ENCODE assay signal across 33 cellular contexts in genomic region chr5:56766926-56767325, GRCh38.
"Had no signal": no experiment of that assay in that cellular context is flagged by ENCODE, and none has a peak within 500 bp of the region (broad histone marks: within the 10 kb centered on the region; RNA-seq: fewer than 3 reads in every experiment).

No MANE protein-coding gene starts in this region.

- H3K27me3 ChIP-seq: ascending aorta, body of pancreas, breast epithelium had no signal

- H3K36me3 ChIP-seq: ascending aorta, breast epithelium had no signal

- H3K27ac ChIP-seq: ascending aorta, body of pancreas, breast epithelium, PC-9, RWPE1, VCaP had no signal

- DNase-seq: activated CD4-positive, alpha-beta T cell treated with anti-CD3 and anti-CD28 coated beads for 1 hour; activated CD4-positive, alpha-beta T cell treated with anti-CD3 and anti-CD28 coated beads for 48 hours; activated CD4-positive, CD25-positive, alpha-beta regulatory T cell; activated CD8-positive, alpha-beta T cell treated with anti-CD3 and anti-CD28 coated beads for 36 hours; activated gamma-delta T cell; activated naive CD4-positive, alpha-beta T cell treated with Interleukin-2 at 50 U/mL for 16 hours; activated naive CD8-positive, alpha-beta T cell treated with anti-CD3 and anti-CD28 coated beads, Interleukin-2, amount 10 ng/mL, durations not matched to agents 7 days and 5 days; activated T-cell treated with anti-CD3 and anti-CD28 coated beads, Interleukin-2, amount 50 U/mL, for 1 hour; amygdala; body of pancreas; cerebellar nuclear complex; MM.1S; MV-4-11; NCI-H1092; NCI-H1436 treated with DMSO at 0.1 percent for 48 hours; NCI-H1694 treated with DMSO at 0.1 percent for 48 hours; NCI-H2029; NCI-H345; NCI-H510A; NCI-H526; NCI-H748 treated with DMSO at 0.1 percent for 48 hours; NK-92 treated with Interleukin-12 subunit alpha and Interleukin-12 subunit beta, amount 100 ng/mL, for 24 hours; PC-9; SIG-M5; T-helper 1 cell; T-helper 9 cell had no signal

- H3K4me2 ChIP-seq: PC-9 had no signal

- H3K4me3 ChIP-seq: ascending aorta, body of pancreas, breast epithelium, PC-9 had no signal

- H3K4me1 ChIP-seq: ascending aorta had no signal

- H3K9me3 ChIP-seq: ascending aorta, body of pancreas, breast epithelium had no signal

- H2AFZ ChIP-seq: PC-9 had no signal

- ATAC-seq: activated CD8-positive, alpha-beta T cell treated with anti-CD3 and anti-CD28 coated beads for 36 hours; body of pancreas; Right ventricle myocardium inferior; SK-N-SH treated with all-trans-retinoic acid at 6 μM for 48 hours had no signal

- FAIRE-seq: RCC 7860 had no signal
